Comparison of ENCODE assay signal across 8 cellular contexts in genomic region chr9:135474915-135475314, GRCh38. TPM values are rescaled to one million over a fixed set of nuclear protein-coding genes. Genes with fewer than 3 reads are reported as not detected.
DNase-seq lines count a peak whose midpoint lies in the region; ATAC-seq and TF ChIP-seq lines count a peak whose summit lies in the region.

No MANE protein-coding gene starts in this region.

- H3K4me2 ChIP-seq in OCI-LY7 (ENCODE audit: low read length) = no peak overlapping the region

- no peak for ATAC-seq in upper lobe of left lung (ENCODE audit: low FRiP score in 2 of 2)
- no peak for ATAC-seq in GM19463 (IDR thresholded peaks at IDR 0.05; ENCODE audit: unreplicated experiment)
- ATAC-seq in GM21360 (IDR thresholded peaks at IDR 0.05; ENCODE audit: unreplicated experiment) = no peak

- H2AFZ ChIP-seq in OCI-LY7 (ENCODE audit: low read length) = no peak overlapping the region

- H3K4me3 ChIP-seq in OCI-LY7 (ENCODE audit: low read depth, low read length, poor library complexity, severe bottlenecking) = no peak overlapping the region
- no peak overlapping the region for H3K4me3 ChIP-seq in fibroblast of mammary gland (ENCODE audit: control insufficient read depth, low read depth, low read length)
- no peak overlapping the region for H3K4me3 ChIP-seq in upper lobe of left lung

- H3K9me2 ChIP-seq in OCI-LY7 (ENCODE audit: insufficient read depth, low read length) = no peaks in the 10 kb centered on the region

- no peak for TF ChIP-seq POLR2A in upper lobe of left lung (IDR thresholded peaks at IDR 0.05)

- peak; percentile 65 for TF ChIP-seq CTCF in OCI-LY7 (conservative IDR thresholded peaks at IDR 0.05; ENCODE audit: low read length)
- TF ChIP-seq CTCF in fibroblast of mammary gland (conservative IDR thresholded peaks at IDR 0.05; ENCODE audit: control insufficient read depth, insufficient read depth, low read depth, low read length) = peak; percentile 12
- TF ChIP-seq CTCF in upper lobe of left lung (IDR thresholded peaks at IDR 0.05) = peak in 3 of 6 experiments; percentile 26 to 42 (median 39)

- H4K20me1 ChIP-seq in OCI-LY7 (ENCODE audit: insufficient read depth, low read length) = no peaks in the 10 kb centered on the region

- WGBS in upper lobe of left lung, 2 donors = 17 to 22% methylated on average over 12 of the region's 12 CpGs

- intact Hi-C loops in OCI-LY7 (cut with micrococcal nuclease; ENCODE audit: unreplicated experiment) = no loop called here

- BruUV-seq in OCI-LY7 (replicated peaks; lab: Mats Ljungman, UMichigan) = no TSS peak

- no peaks in the 10 kb centered on the region for H3K79me2 ChIP-seq in OCI-LY7 (ENCODE audit: insufficient read depth, low read depth, low read length)

- H3K27ac ChIP-seq in OCI-LY7 (ENCODE audit: low read depth, low read length, poor library complexity, severe bottlenecking) (no peak overlapping the region), upper lobe of left lung (no peak overlapping the region)

- no peak for TF ChIP-seq EP300 in upper lobe of left lung (IDR thresholded peaks at IDR 0.05)

- H3K4me1 ChIP-seq in OCI-LY7 (ENCODE audit: insufficient read depth, low read length, poor library complexity, severe bottlenecking) (no peaks in the 10 kb centered on the region), upper lobe of left lung (peaks cover 2 to 20% (median 10%) of the 10 kb centered on the region in 4 donors)

- no peaks in the 10 kb centered on the region for H3K27me3 ChIP-seq in upper lobe of left lung

- CTCF ChIA-PET in OCI-LY7 (lab: Charles Lee; ENCODE audit: unreplicated experiment) = no interaction called here

- POLR2A ChIA-PET in OCI-LY7 (lab: Charles Lee) = no interaction called here

- no peaks in the 10 kb centered on the region for H3K36me3 ChIP-seq in OCI-LY7 (ENCODE audit: insufficient read depth, low read length)
- H3K36me3 ChIP-seq in upper lobe of left lung = no peaks in the 10 kb centered on the region

- DNase-seq in stimulated activated CD4-positive, alpha-beta T cell treated with anti-CD3 and anti-CD28 coated beads, Interleukin-15, amount 100 ng/mL, for 24 hours = peak; percentile 36
- no peak for DNase-seq in stimulated activated CD4-positive, alpha-beta T cell treated with anti-CD3 and anti-CD28 coated beads, Interleukin-4, amount 100 ng/mL, for 4 hours
- DNase-seq in OCI-LY7 (ENCODE audit: low spot score) (peak; percentile 25), fibroblast of mammary gland (ENCODE audit: low read depth) (no peak), upper lobe of left lung (peak; percentile 55 to 82), GM19240 (ENCODE audit: insufficient read length, low spot score) (no peak)

- H3K9me3 ChIP-seq in OCI-LY7 (ENCODE audit: low read length) (no peaks in the 10 kb centered on the region), upper lobe of left lung (no peaks in the 10 kb centered on the region)

RNA-seq across cellular contexts. Expression of gene PPP1R26, which starts 4.7 kb away (rescaled TPM):
- total RNA-seq in OCI-LY7 (2014; rRNA removed; shearing (Covaris generic)) = 1.5 TPM in 2 replicates
- total RNA-seq in OCI-LY7 (2022) (0.21 and 0.52 TPM in 2 replicates), upper lobe of left lung (10 to 100 TPM; 25.6 to 48.6 (median 33.8) TPM)

RNA-seq across cellular contexts. Expression of gene MRPS2, which starts 25.6 kb away (rescaled TPM):
- total RNA-seq in OCI-LY7 (2014; rRNA removed; shearing (Covaris generic)) = 30.2 and 42.7 TPM in 2 replicates
- total RNA-seq in OCI-LY7 (2022) (50.3 and 55.7 TPM in 2 replicates), upper lobe of left lung (10 to 100 TPM; 11.1 to 40.6 (median 26.3) TPM)

RNA-seq across cellular contexts. Expression of gene LCN1, which starts 46.3 kb away (rescaled TPM):
- total RNA-seq in OCI-LY7 (2014; rRNA removed; shearing (Covaris generic)) = not detected in 2 replicates
- total RNA-seq in OCI-LY7 (2022) (not detected in 2 replicates), upper lobe of left lung (not detected)

Comparison
In these comparisons a context has a peak if more than half of its experiments do, and no peak if none do; other contexts are left out.
1. DNase-seq: peak in stimulated activated CD4-positive, alpha-beta T cell treated with anti-CD3 and anti-CD28 coated beads, Interleukin-15, amount 100 ng/mL, for 24 hours (single experiment), OCI-LY7 (single experiment) and upper lobe of left lung (2 of 2); none in stimulated activated CD4-positive, alpha-beta T cell treated with anti-CD3 and anti-CD28 coated beads, Interleukin-4, amount 100 ng/mL, for 4 hours (0 of 2), fibroblast of mammary gland (single experiment) and GM19240 (single experiment).
2. RNA of gene PPP1R26, which starts 4.7 kb away (total RNA-seq): 25.6 to 48.6 TPM in upper lobe of left lung; 0.21 to 1.5 TPM in OCI-LY7; every median in the first group is over 10 times any median in the second.